In genomic region chr14:71463807-71464206, GRCh38 we compare ENCODE assay signal across 7 cellular contexts.
"Had no signal": no experiment of that assay in that cellular context is flagged by ENCODE, and none has a peak within 500 bp of the region (broad histone marks: within the 10 kb centered on the region; RNA-seq: fewer than 3 reads in every experiment).

No MANE protein-coding gene starts in this region.

- H3K4me3 Mint-ChIP-seq: GM23338, H9 had no signal

- H3K27ac ChIP-seq: HL-60 had no signal

- H3K4me3 ChIP-seq: GM23338, K562 had no signal

- ATAC-seq: GM23338, K562 had no signal

- DNase-seq: H9, HCEC 1CT, IMR-90, KG1 had no signal

- H3K27ac Mint-ChIP-seq: GM23338, H9 had no signal
